ENCODE assay signal across 26 cellular contexts in the genomic region with DNA sequence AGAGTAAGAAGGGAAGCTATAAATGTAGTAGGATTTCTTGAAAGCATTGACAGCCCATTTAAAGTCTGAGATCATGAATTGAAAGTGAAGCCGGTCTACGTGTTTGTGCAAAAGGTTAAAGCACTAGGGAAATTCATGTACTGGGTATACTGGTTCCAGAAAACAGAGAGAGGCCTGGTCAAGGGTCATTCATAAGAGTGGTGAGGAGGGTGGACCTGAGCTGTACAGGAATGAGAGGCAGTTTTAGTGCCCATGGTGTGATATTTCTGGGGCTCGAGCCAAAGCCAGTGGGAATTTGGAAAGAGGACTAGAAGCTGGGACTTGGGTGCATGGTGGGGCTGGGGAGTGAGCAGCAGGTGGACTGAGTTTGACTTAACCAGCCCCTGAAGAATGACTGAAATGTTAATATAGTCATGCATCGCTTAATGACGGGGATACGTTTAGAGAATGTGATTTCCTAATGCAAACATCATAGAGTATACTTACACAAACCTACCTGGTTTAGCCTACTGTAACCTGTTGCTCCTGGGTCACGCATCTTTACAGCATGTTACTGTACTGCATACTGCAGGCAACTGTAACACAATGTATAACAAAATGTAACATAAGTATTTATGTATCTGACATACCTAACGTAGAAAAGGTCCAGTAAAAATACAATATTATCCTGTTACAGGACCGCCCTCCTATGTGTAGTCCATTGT.
"Had no signal": no experiment of that assay in that cellular context is flagged by ENCODE, and none has a peak within 500 bp of the region (broad histone marks: within the 10 kb centered on the region; RNA-seq: fewer than 3 reads in every experiment).

No MANE protein-coding gene starts in this region.

- DNase-seq: activated B cell treated with CpG ODN at 0.5 μM for 24 hours; activated effector memory CD4-positive, alpha-beta T cell treated with Interleukin-2 at 50 U/mL for 16 hours; activated naive CD4-positive, alpha-beta T cell treated with Interleukin-2 at 50 U/mL for 16 hours; activated naive CD8-positive, alpha-beta T cell treated with anti-CD3 and anti-CD28 coated beads for 36 hours; adrenal gland; aorta; body of pancreas; cerebellar nuclear complex; colonic mucosa; effector CD8-positive, alpha-beta T cell; hippocampal formation; immature natural killer cell; kidney; left colon; naive B cell; nephron progenitor cell; ovary; stimulated activated CD4-positive, alpha-beta T cell treated with anti-CD3 and anti-CD28 coated beads, Interleukin-15, amount 100 ng/mL, for 24 hours; stimulated activated CD4-positive, alpha-beta T cell treated with anti-CD3 and anti-CD28 coated beads, Interleukin-2, amount 100 ng/mL, for 24 hours; stimulated activated naive CD4-positive, alpha-beta T cell; T-helper 1 cell; tibial artery had no signal

- H3K36me3 ChIP-seq: adrenal gland, colonic mucosa, ovary, suprapubic skin, tibial artery had no signal

- H3K27me3 ChIP-seq: adrenal gland, body of pancreas, colonic mucosa, ovary, suprapubic skin, tibial artery had no signal

- FAIRE-seq: endometrium, frontal cortex, kidney had no signal

- ATAC-seq: body of pancreas, left colon had no signal

- H3K4me3 ChIP-seq: adrenal gland, body of pancreas, colonic mucosa, ovary, suprapubic skin, tibial artery had no signal

- H3K27ac ChIP-seq: adrenal gland, body of pancreas, colonic mucosa, epithelial cell of prostate, ovary, suprapubic skin, tibial artery had no signal

- H3K9me3 ChIP-seq: adrenal gland, body of pancreas, colonic mucosa, ovary, suprapubic skin, tibial artery had no signal

- H3K4me1 ChIP-seq: adrenal gland, body of pancreas, colonic mucosa, suprapubic skin, tibial artery had no signal
